ENCODE assay signal across 1 cellular context in the genomic region with DNA sequence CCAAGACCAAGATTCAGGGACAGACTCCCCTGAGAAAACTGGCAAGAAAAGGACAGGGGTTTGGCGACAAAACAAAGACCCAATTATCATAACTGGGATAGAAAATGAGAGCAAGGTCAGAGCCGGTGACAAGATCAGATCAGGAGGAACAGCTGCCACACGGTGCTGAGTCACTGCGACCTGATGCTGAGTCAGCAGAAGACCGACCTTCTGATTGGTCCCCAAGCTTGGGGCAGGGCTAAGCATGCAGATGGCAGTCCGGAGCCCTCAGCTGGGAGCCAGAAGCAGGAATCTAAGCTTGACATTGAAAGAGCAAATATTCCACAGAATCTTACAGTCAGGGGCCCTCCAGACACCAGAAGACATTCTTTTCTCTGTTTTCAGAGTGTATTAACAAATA.
TF ChIP-seq lines count a peak whose summit lies in the region.

No MANE protein-coding gene starts in this region.

TF ChIP-seq in HepG2, 621 proteins besides CTCF, POLR2A, EP300 and RAD21 (continued from another document):
- TF ChIP-seq, protein P1, sequence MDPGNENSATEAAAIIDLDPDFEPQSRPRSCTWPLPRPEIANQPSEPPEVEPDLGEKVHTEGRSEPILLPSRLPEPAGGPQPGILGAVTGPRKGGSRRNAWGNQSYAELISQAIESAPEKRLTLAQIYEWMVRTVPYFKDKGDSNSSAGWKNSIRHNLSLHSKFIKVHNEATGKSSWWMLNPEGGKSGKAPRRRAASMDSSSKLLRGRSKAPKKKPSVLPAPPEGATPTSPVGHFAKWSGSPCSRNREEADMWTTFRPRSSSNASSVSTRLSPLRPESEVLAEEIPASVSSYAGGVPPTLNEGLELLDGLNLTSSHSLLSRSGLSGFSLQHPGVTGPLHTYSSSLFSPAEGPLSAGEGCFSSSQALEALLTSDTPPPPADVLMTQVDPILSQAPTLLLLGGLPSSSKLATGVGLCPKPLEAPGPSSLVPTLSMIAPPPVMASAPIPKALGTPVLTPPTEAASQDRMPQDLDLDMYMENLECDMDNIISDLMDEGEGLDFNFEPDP (CRISPR knock-in tag; conservative IDR thresholded peaks at IDR 0.05): no peak
- TF ChIP-seq ATM (IDR thresholded peaks at IDR 0.05; ENCODE audit: borderline replicate concordance) (no peak), NR2C2 (CRISPR knock-in tag; IDR thresholded peaks at IDR 0.05; ENCODE audit: borderline replicate concordance) (no peak), RCOR2 (CRISPR knock-in tag; IDR thresholded peaks at IDR 0.05) (no peak), GATAD2A (CRISPR knock-in tag; IDR thresholded peaks at IDR 0.05) (0 out of 2 replicates have a peak, but pooled peaks have one; percentile 38), SAP130 (CRISPR knock-in tag; IDR thresholded peaks at IDR 0.05; ENCODE audit: low read depth) (peak; percentile 86), MAFG (CRISPR knock-in tag; IDR thresholded peaks at IDR 0.05) (peak; percentile 99), ZNF331 (CRISPR knock-in tag; IDR thresholded peaks at IDR 0.05) (0 out of 2 replicates have a peak, but pooled peaks have one; percentile 30), ZNF282 (IDR thresholded peaks at IDR 0.05; ENCODE audit: partially characterized antibody) (no peak), MIER3 (CRISPR knock-in tag; IDR thresholded peaks at IDR 0.05; ENCODE audit: borderline replicate concordance) (no peak), ZNF83 (CRISPR knock-in tag; IDR thresholded peaks at IDR 0.05; ENCODE audit: borderline replicate concordance) (no peak), CENPX (CRISPR knock-in tag; IDR thresholded peaks at IDR 0.05) (no peak), ZNF652 (CRISPR knock-in tag; IDR thresholded peaks at IDR 0.05; ENCODE audit: borderline replicate concordance, low read depth) (no peak), ZNF430 (CRISPR knock-in tag; IDR thresholded peaks at IDR 0.05) (no peak), MAFK (conservative IDR thresholded peaks at IDR 0.05 in 1 of 2, IDR thresholded peaks at IDR 0.05 in 1 of 2; ENCODE audit: low read length in 2 of 2) (peak; percentile 100), ZNF296 (CRISPR knock-in tag; conservative IDR thresholded peaks at IDR 0.05) (no peak), SIX1 (CRISPR knock-in tag; IDR thresholded peaks at IDR 0.05; ENCODE audit: borderline replicate concordance) (no peak), POGZ (CRISPR knock-in tag; IDR thresholded peaks at IDR 0.05) (peak; percentile 59; the same call in 1 of the 2 replicates), U2AF2 (IDR thresholded peaks at IDR 0.05; ENCODE audit: low read depth, low read length) (no peak), RFX5 (IDR thresholded peaks at IDR 0.05; ENCODE audit: low read depth, low read length) (peak; percentile 89), ZNF616 (CRISPR knock-in tag; IDR thresholded peaks at IDR 0.05; ENCODE audit: low read depth) (no peak), NONO (IDR thresholded peaks at IDR 0.05) (no peak), NONO (CRISPR knock-in tag; conservative IDR thresholded peaks at IDR 0.05) (no peak), U2AF1 (optimal IDR thresholded peaks at IDR 0.05; ENCODE audit: low read depth, low read length) (no peak), NR3C1 (CRISPR knock-in tag; IDR thresholded peaks at IDR 0.05) (no peak), ZNF589 (CRISPR knock-in tag; conservative IDR thresholded peaks at IDR 0.05) (no peak), HHEX (CRISPR knock-in tag; IDR thresholded peaks at IDR 0.05) (no peak), FOXO1 (CRISPR knock-in tag; IDR thresholded peaks at IDR 0.05) (no peak), FOSL2 (CRISPR knock-in tag; IDR thresholded peaks at IDR 0.05) (peak; percentile 89), MYC (CRISPR knock-in tag; IDR thresholded peaks at IDR 0.05; ENCODE audit: borderline replicate concordance) (no peak), RFXAP (CRISPR knock-in tag; IDR thresholded peaks at IDR 0.05; ENCODE audit: borderline replicate concordance) (no peak), KLF16 (CRISPR knock-in tag; IDR thresholded peaks at IDR 0.05) (no peak)
- TF ChIP-seq, protein P2, sequence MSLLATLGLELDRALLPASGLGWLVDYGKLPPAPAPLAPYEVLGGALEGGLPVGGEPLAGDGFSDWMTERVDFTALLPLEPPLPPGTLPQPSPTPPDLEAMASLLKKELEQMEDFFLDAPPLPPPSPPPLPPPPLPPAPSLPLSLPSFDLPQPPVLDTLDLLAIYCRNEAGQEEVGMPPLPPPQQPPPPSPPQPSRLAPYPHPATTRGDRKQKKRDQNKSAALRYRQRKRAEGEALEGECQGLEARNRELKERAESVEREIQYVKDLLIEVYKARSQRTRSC (CRISPR knock-in tag; IDR thresholded peaks at IDR 0.05; ENCODE audit: low read depth): no peak
- TF ChIP-seq, protein P3, sequence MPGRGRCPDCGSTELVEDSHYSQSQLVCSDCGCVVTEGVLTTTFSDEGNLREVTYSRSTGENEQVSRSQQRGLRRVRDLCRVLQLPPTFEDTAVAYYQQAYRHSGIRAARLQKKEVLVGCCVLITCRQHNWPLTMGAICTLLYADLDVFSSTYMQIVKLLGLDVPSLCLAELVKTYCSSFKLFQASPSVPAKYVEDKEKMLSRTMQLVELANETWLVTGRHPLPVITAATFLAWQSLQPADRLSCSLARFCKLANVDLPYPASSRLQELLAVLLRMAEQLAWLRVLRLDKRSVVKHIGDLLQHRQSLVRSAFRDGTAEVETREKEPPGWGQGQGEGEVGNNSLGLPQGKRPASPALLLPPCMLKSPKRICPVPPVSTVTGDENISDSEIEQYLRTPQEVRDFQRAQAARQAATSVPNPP (CRISPR knock-in tag; IDR thresholded peaks at IDR 0.05): no peak
- TF ChIP-seq, protein P4, sequence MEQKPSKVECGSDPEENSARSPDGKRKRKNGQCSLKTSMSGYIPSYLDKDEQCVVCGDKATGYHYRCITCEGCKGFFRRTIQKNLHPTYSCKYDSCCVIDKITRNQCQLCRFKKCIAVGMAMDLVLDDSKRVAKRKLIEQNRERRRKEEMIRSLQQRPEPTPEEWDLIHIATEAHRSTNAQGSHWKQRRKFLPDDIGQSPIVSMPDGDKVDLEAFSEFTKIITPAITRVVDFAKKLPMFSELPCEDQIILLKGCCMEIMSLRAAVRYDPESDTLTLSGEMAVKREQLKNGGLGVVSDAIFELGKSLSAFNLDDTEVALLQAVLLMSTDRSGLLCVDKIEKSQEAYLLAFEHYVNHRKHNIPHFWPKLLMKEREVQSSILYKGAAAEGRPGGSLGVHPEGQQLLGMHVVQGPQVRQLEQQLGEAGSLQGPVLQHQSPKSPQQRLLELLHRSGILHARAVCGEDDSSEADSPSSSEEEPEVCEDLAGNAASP (CRISPR knock-in tag; IDR thresholded peaks at IDR 0.05; ENCODE audit: borderline replicate concordance): no peak
- TF ChIP-seq, protein P5, sequence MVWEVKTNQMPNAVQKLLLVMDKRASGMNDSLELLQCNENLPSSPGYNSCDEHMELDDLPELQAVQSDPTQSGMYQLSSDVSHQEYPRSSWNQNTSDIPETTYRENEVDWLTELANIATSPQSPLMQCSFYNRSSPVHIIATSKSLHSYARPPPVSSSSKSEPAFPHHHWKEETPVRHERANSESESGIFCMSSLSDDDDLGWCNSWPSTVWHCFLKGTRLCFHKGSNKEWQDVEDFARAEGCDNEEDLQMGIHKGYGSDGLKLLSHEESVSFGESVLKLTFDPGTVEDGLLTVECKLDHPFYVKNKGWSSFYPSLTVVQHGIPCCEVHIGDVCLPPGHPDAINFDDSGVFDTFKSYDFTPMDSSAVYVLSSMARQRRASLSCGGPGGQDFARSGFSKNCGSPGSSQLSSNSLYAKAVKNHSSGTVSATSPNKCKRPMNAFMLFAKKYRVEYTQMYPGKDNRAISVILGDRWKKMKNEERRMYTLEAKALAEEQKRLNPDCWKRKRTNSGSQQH (CRISPR knock-in tag; IDR thresholded peaks at IDR 0.05; ENCODE audit: low read depth): no peak
- TF ChIP-seq, protein P6, sequence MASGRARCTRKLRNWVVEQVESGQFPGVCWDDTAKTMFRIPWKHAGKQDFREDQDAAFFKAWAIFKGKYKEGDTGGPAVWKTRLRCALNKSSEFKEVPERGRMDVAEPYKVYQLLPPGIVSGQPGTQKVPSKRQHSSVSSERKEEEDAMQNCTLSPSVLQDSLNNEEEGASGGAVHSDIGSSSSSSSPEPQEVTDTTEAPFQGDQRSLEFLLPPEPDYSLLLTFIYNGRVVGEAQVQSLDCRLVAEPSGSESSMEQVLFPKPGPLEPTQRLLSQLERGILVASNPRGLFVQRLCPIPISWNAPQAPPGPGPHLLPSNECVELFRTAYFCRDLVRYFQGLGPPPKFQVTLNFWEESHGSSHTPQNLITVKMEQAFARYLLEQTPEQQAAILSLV (CRISPR knock-in tag; IDR thresholded peaks at IDR 0.05; ENCODE audit: borderline replicate concordance): no peak
- TF ChIP-seq, protein P7, sequence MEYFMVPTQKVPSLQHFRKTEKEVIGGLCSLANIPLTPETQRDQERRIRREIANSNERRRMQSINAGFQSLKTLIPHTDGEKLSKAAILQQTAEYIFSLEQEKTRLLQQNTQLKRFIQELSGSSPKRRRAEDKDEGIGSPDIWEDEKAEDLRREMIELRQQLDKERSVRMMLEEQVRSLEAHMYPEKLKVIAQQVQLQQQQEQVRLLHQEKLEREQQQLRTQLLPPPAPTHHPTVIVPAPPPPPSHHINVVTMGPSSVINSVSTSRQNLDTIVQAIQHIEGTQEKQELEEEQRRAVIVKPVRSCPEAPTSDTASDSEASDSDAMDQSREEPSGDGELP (IDR thresholded peaks at IDR 0.05; ENCODE audit: borderline replicate concordance, low read depth): peak; percentile 90
